Comparison of ENCODE assay signal across 8 cellular contexts in genomic region chr1:240004086-240004749, GRCh38.
DNase-seq lines count a peak whose midpoint lies in the region; ATAC-seq and TF ChIP-seq lines count a peak whose summit lies in the region.

No MANE protein-coding gene starts in this region.

- POLR2A ChIA-PET in RWPE1 (lab: Yijun Ruan, JAX; ENCODE audit: low non-redundant PET): no interaction called here

- H3K4me1 Mint-ChIP-seq in CD14-positive monocyte: no peaks in the 10 kb centered on the region
- no peaks in the 10 kb centered on the region for H3K4me1 Mint-ChIP-seq in stimulated activated memory B cell treated with anti-CD40 and anti-IgM and Interleukin-4, amounts not matched to agents 10 μg/mL and 1 μg/mL and 100 μg/mL, for 72 hours

- DNase-seq in CD14-positive monocyte (ENCODE audit: low spot score) (no peak), RWPE1 (ENCODE audit: low spot score) (peak; percentile 16), hepatic stellate cell (ENCODE audit: low spot score) (peak; percentile 37)

- no peak overlapping the region for H3K27ac ChIP-seq in RWPE1

- TF ChIP-seq CTCF in CD14-positive monocyte (IDR thresholded peaks at IDR 0.05): peak; percentile 93
- peak; percentile 70 for TF ChIP-seq CTCF in RWPE1 (conservative IDR thresholded peaks at IDR 0.05; ENCODE audit: low read depth)

- no peaks in the 10 kb centered on the region for H3K36me3 Mint-ChIP-seq in CD14-positive monocyte
- no peaks in the 10 kb centered on the region for H3K36me3 Mint-ChIP-seq in stimulated activated memory B cell treated with anti-CD40 and anti-IgM and Interleukin-4, amounts not matched to agents 10 μg/mL and 1 μg/mL and 100 μg/mL, for 72 hours

- H3K9me3 Mint-ChIP-seq in CD14-positive monocyte: peaks cover 0 to 4% (median 3%) of the 10 kb centered on the region in 7 donors
- H3K9me3 Mint-ChIP-seq in stimulated activated memory B cell treated with anti-CD40 and anti-IgM and Interleukin-4, amounts not matched to agents 10 μg/mL and 1 μg/mL and 100 μg/mL, for 72 hours: peaks cover 4% of the 10 kb centered on the region

- ATAC-seq in GM18868 (IDR thresholded peaks at IDR 0.05; ENCODE audit: unreplicated experiment): peak; percentile 57
- ATAC-seq in GM18498 (IDR thresholded peaks at IDR 0.05; ENCODE audit: unreplicated experiment): no peak
- no peak for ATAC-seq in GM21528 (IDR thresholded peaks at IDR 0.05; ENCODE audit: low FRiP score, unreplicated experiment)
- ATAC-seq in HG03135 (IDR thresholded peaks at IDR 0.05; ENCODE audit: unreplicated experiment): no peak
- no peak for ATAC-seq in stimulated activated memory B cell treated with anti-CD40 and anti-IgM and Interleukin-4, amounts not matched to agents 10 μg/mL and 1 μg/mL and 100 μg/mL, for 72 hours

- peaks cover 13 to 24% (median 22%) of the 10 kb centered on the region in 3 donors for H3K27me3 Mint-ChIP-seq in CD14-positive monocyte (ENCODE audit: low read depth in 3 of 3)
- H3K27me3 Mint-ChIP-seq in stimulated activated memory B cell treated with anti-CD40 and anti-IgM and Interleukin-4, amounts not matched to agents 10 μg/mL and 1 μg/mL and 100 μg/mL, for 72 hours: no peaks in the 10 kb centered on the region

- intact Hi-C loops in CD14-positive monocyte (cut with micrococcal nuclease): no loop called here

- no peak overlapping the region for H3K4me3 Mint-ChIP-seq in CD14-positive monocyte
- H3K4me3 Mint-ChIP-seq in stimulated activated memory B cell treated with anti-CD40 and anti-IgM and Interleukin-4, amounts not matched to agents 10 μg/mL and 1 μg/mL and 100 μg/mL, for 72 hours: no peak overlapping the region

- CTCF ChIA-PET in RWPE1 (lab: Yijun Ruan, JAX): interaction anchor here (0.6 to 1.0 kb wide), 8 partner anchors 18 to 1639 kb away, joined by 3 to 5 read pairs (median 4); no protein-coding TSS in a partner anchor

- H3K27ac Mint-ChIP-seq in CD14-positive monocyte: no peak overlapping the region
- H3K27ac Mint-ChIP-seq in stimulated activated memory B cell treated with anti-CD40 and anti-IgM and Interleukin-4, amounts not matched to agents 10 μg/mL and 1 μg/mL and 100 μg/mL, for 72 hours: no peak overlapping the region
